ENCODE assay signal across 33 cellular contexts in the genomic region with DNA sequence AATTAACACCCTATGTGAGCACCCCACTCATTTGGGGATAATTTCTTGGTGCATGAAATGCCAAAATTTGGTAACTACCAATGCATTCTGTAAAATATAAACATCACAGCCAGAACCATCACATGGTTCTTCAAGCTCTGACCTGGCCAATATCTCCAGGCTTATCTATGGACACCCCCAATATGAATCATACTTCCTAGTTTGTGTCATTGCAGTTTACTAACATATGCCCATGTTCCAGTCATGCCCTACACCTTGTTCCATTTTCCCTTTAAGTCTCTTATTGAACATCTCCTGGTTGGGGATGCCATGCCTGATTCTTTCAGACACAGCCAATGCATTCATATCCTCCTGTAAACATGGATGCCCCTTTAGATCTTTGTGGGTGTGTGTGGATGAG.
"Had no signal": no experiment of that assay in that cellular context is flagged by ENCODE, and none has a peak within 500 bp of the region (broad histone marks: within the 10 kb centered on the region; RNA-seq: fewer than 3 reads in every experiment).

No MANE protein-coding gene starts in this region.

- H3K9me3 ChIP-seq: adrenal gland, body of pancreas, breast epithelium had no signal

- H3K27ac ChIP-seq: adrenal gland, body of pancreas, brain microvascular endothelial cell, breast epithelium, cardiac muscle cell, VCaP had no signal

- H3K27me3 ChIP-seq: adrenal gland, body of pancreas, brain microvascular endothelial cell, breast epithelium, cardiac muscle cell had no signal

- H3K4me1 ChIP-seq: adrenal gland, body of pancreas, breast epithelium had no signal

- FAIRE-seq: astrocyte had no signal

- H3K36me3 ChIP-seq: adrenal gland, brain microvascular endothelial cell, breast epithelium, cardiac muscle cell had no signal

- H3K4me3 ChIP-seq: adrenal gland, body of pancreas, breast epithelium, cardiac muscle cell had no signal

- DNase-seq: activated B cell treated with CpG ODN at 0.5 μM for 24 hours; activated CD4-positive, alpha-beta memory T cell treated with anti-CD3 and anti-CD28 coated beads for 36 hours; activated CD4-positive, alpha-beta T cell treated with anti-CD3 and anti-CD28 coated beads for 4 hours; activated CD4-positive, alpha-beta T cell treated with anti-CD3 and anti-CD28 coated beads, Interleukin-2, amount 10 ng/mL, durations not matched to agents 24 days and 14 days; activated CD4-positive, alpha-beta T cell treated with anti-CD3 and anti-CD28 coated beads, Interleukin-2, amount 50 U/mL, for 1 hour; activated CD4-positive, alpha-beta T cell treated with anti-CD3 and anti-CD28 coated beads, Interleukin-2, amount 50 U/mL, for 4 hours; activated CD4-positive, CD25-positive, alpha-beta regulatory T cell treated with anti-CD3 and anti-CD28 coated beads, Interleukin-2, amount 50 U/mL, for 72 hours; activated CD8-positive, alpha-beta memory T cell treated with anti-CD3 and anti-CD28 coated beads, Interleukin-2, amount 50 U/mL, for 4 hours; activated CD8-positive, alpha-beta T cell treated with anti-CD3 and anti-CD28 coated beads for 36 hours; activated effector memory CD4-positive, alpha-beta T cell treated with anti-CD3 and anti-CD28 coated beads, Interleukin-2, amount 50 U/mL, for 16 hours; activated gamma-delta T cell treated with Interleukin-2 at 50 U/mL for 16 hours; activated naive CD4-positive, alpha-beta T cell; activated naive CD4-positive, alpha-beta T cell treated with anti-CD3 and anti-CD28 coated beads for 36 hours; activated naive CD4-positive, alpha-beta T cell treated with anti-CD3 and anti-CD28 coated beads, Interleukin-2, amount 50 U/mL, for 16 hours; activated naive CD8-positive, alpha-beta T cell treated with anti-CD3 and anti-CD28 coated beads for 36 hours; activated T-cell treated with anti-CD3 and anti-CD28 coated beads for 4 hours; activated T-cell treated with anti-CD3 and anti-CD28 coated beads, Interleukin-2, amount 50 U/mL, for 1 hour; activated T-cell treated with anti-CD3 and anti-CD28 coated beads, Interleukin-2, amount 50 U/mL, for 4 hours; activated T-cell treated with anti-CD3 and anti-CD28 coated beads, Interleukin-2, amount 50 U/mL, for 72 hours; adrenal gland; amniotic stem cell; aorta; body of pancreas; brain microvascular endothelial cell; caudate nucleus; cerebellar nuclear complex; T-cell; T-helper 2 cell; T-helper 9 cell had no signal
